In genomic region chr4:176187610-176188009, GRCh38 we compare ENCODE assay signal across 20 cellular contexts. TPM values are rescaled to one million over a fixed set of nuclear protein-coding genes. Genes with fewer than 3 reads are reported as not detected.
DNase-seq lines count a peak whose midpoint lies in the region; ATAC-seq, FAIRE-seq and TF ChIP-seq lines count a peak whose summit lies in the region.
"Had no signal": no experiment of that assay in that cellular context is flagged by ENCODE, and none has a peak within 500 bp of the region (broad histone marks: within the 10 kb centered on the region; RNA-seq: fewer than 3 reads in every experiment).

No MANE protein-coding gene starts in this region.

- H3K79me2 ChIP-seq in keratinocyte (ENCODE audit: control insufficient read depth, insufficient read depth, low read length), result no peaks in the 10 kb centered on the region

- peak overlapping the region; percentile 22 for H3K27ac ChIP-seq in keratinocyte (ENCODE audit: control insufficient read depth, insufficient read depth, low read length)
- no peak overlapping the region for H3K27ac ChIP-seq in CD8-positive, alpha-beta memory T cell (ENCODE audit: low read depth, low read length)
- H3K27ac ChIP-seq: BLaER1, SJCRH30, VCaP had no signal

- dilution Hi-C loops in keratinocyte (cut with MboI; ENCODE audit: extremely low pct_ligation_motif_present, low sequenced_read_pairs), result no loop called here

- H2AFZ ChIP-seq in keratinocyte (ENCODE audit: control insufficient read depth, low read length), result no peak overlapping the region

- H3K9me3 ChIP-seq in keratinocyte (ENCODE audit: control insufficient read depth, low read depth, low read length), result no peaks in the 10 kb centered on the region
- H3K9me3 ChIP-seq in CD8-positive, alpha-beta memory T cell (ENCODE audit: low read length), result no peaks in the 10 kb centered on the region
- H3K9me3 ChIP-seq: BLaER1, SJCRH30 had no signal

- DNase-seq in AG10803 (ENCODE audit: low read depth) (peak; percentile 20), WTC11 (ENCODE audit: low spot score) (no peak), keratinocyte (ENCODE audit: low read depth, low spot score) (no peak), cerebellar cortex (ENCODE audit: low spot score) (no peak), NCI-H1417 (lab: John Stamatoyannopoulos, UW) (no peak), NCI-H446 (lab: John Stamatoyannopoulos, UW) (no peak)
- DNase-seq in CD8-positive, alpha-beta memory T cell, result no peak
- DNase-seq: amygdala; foreskin melanocyte; NCI-H1436 treated with DMSO at 0.1 percent for 48 hours; NCI-H526 treated with DMSO at 0.1 percent for 48 hours; posterior cingulate gyrus; SJCRH30; stimulated activated CD4-positive, alpha-beta T cell treated with anti-CD3 and anti-CD28 coated beads, Interleukin-4, amount 100 ng/mL, for 1 hour; stimulated activated naive B cell treated with anti-CD40 and anti-IgM and Interleukin-4, amounts not matched to agents 10 μg/mL and 1 μg/mL and 100 μg/mL, for 72 hours had no signal

- H3K27me3 Mint-ChIP-seq in WTC11 (ENCODE audit: low read depth), result no peaks in the 10 kb centered on the region; the same call in 1 of the 2 replicates
- H3K27me3 Mint-ChIP-seq in CD8-positive, alpha-beta memory T cell, result peaks cover 17 to 70% of the 10 kb centered on the region in 2 donors

- peak overlapping the region; percentile 8 for H3K4me2 ChIP-seq in keratinocyte (ENCODE audit: control insufficient read depth, extremely low read depth, insufficient read depth, low read depth, low read length)
- H3K4me2 ChIP-seq: BLaER1 had no signal

- no peaks in the 10 kb centered on the region for H3K9me3 Mint-ChIP-seq in WTC11
- H3K9me3 Mint-ChIP-seq in CD8-positive, alpha-beta memory T cell, result peaks cover 0 to 3% (median 0%) of the 10 kb centered on the region in 5 donors
- H3K9me3 Mint-ChIP-seq: IgD-negative memory B cell; stimulated activated naive B cell treated with anti-CD40 and anti-IgM and Interleukin-4, amounts not matched to agents 10 μg/mL and 1 μg/mL and 100 μg/mL, for 72 hours had no signal

- H3K4me1 Mint-ChIP-seq in WTC11, result peaks cover 51% of the 10 kb centered on the region
- H3K4me1 Mint-ChIP-seq in CD8-positive, alpha-beta memory T cell, result no peaks in the 10 kb centered on the region
- H3K4me1 Mint-ChIP-seq: IgD-negative memory B cell had no signal

- H3K9me1 ChIP-seq in keratinocyte (ENCODE audit: control insufficient read depth, extremely low read depth, insufficient read depth, low read length), result no peaks in the 10 kb centered on the region

- peak overlapping the region; percentile 49; the same call in 1 of the 2 replicates for H3K27ac Mint-ChIP-seq in WTC11
- H3K27ac Mint-ChIP-seq in CD8-positive, alpha-beta memory T cell, result peak overlapping the region in 1 of 8 donors; percentile 17
- H3K27ac Mint-ChIP-seq: IgD-negative memory B cell; stimulated activated naive B cell treated with anti-CD40 and anti-IgM and Interleukin-4, amounts not matched to agents 10 μg/mL and 1 μg/mL and 100 μg/mL, for 72 hours had no signal

- H3K27me3 ChIP-seq in keratinocyte (ENCODE audit: control insufficient read depth, extremely low read depth, insufficient read depth, low read length), result no peaks in the 10 kb centered on the region
- peaks cover 3% of the 10 kb centered on the region for H3K27me3 ChIP-seq in CD8-positive, alpha-beta memory T cell (ENCODE audit: insufficient read depth, low read length, poor library complexity, severe bottlenecking)
- H3K27me3 ChIP-seq: BLaER1, SJCRH30 had no signal

- H3K9ac ChIP-seq in keratinocyte (ENCODE audit: control insufficient read depth, extremely low read depth, insufficient read depth, low read length), result no peak overlapping the region
- H3K9ac ChIP-seq: BLaER1 had no signal

- TF ChIP-seq CTCF in AG10803 (conservative IDR thresholded peaks at IDR 0.05; ENCODE audit: low read length) (no peak), WTC11 (IDR thresholded peaks at IDR 0.05) (no peak), keratinocyte (optimal IDR thresholded peaks at IDR 0.05 in 1 of 3, IDR thresholded peaks at IDR 0.05 in 1 of 3, conservative IDR thresholded peaks at IDR 0.05 in 1 of 3; ENCODE audit: extremely low read depth in 1 of 3, insufficient read depth in 2 of 3, low read length in 3 of 3) (no peak)

- POLR2A ChIA-PET in WTC11 (lab: Charles Lee), result no interaction called here
- POLR2A ChIA-PET in CD8-positive, alpha-beta memory T cell (lab: Charles Lee), result no interaction called here

- ATAC-seq in GM21390 (IDR thresholded peaks at IDR 0.05; ENCODE audit: unreplicated experiment), result peak; percentile 50
- no peak for ATAC-seq in WTC11
- ATAC-seq: stimulated activated naive B cell treated with anti-CD40 and anti-IgM and Interleukin-4, amounts not matched to agents 10 μg/mL and 1 μg/mL and 100 μg/mL, for 72 hours had no signal

- CTCF ChIA-PET in WTC11 (lab: Charles Lee), result no interaction called here
- CTCF ChIA-PET in CD8-positive, alpha-beta memory T cell (lab: Charles Lee), result no interaction called here

- peak; percentile 36 for FAIRE-seq in keratinocyte (lab: Jason Lieb, UNC)
- FAIRE-seq: islet of Langerhans had no signal

- H3K4me3 ChIP-seq in AG10803 (ENCODE audit: low read length) (no peak overlapping the region), keratinocyte (ENCODE audit: control insufficient read depth in 2 of 3, extremely low read depth in 1 of 3, insufficient read depth in 2 of 3, low read depth in 1 of 3, low read length in 3 of 3) (no peak overlapping the region)
- no peak overlapping the region for H3K4me3 ChIP-seq in CD8-positive, alpha-beta memory T cell (ENCODE audit: low read length)
- H3K4me3 ChIP-seq: BLaER1, SJCRH30 had no signal

- H3K36me3 ChIP-seq in keratinocyte (ENCODE audit: control insufficient read depth in 2 of 2, extremely low read depth in 1 of 2, insufficient read depth in 2 of 2, low read length in 2 of 2), result no peaks in the 10 kb centered on the region
- H3K36me3 ChIP-seq in CD8-positive, alpha-beta memory T cell (ENCODE audit: insufficient read depth, low read length), result no peaks in the 10 kb centered on the region
- H3K36me3 ChIP-seq: BLaER1, SJCRH30 had no signal

- H3K4me3 Mint-ChIP-seq in WTC11, result no peak overlapping the region
- no peak overlapping the region for H3K4me3 Mint-ChIP-seq in CD8-positive, alpha-beta memory T cell
- H3K4me3 Mint-ChIP-seq: IgD-negative memory B cell; stimulated activated naive B cell treated with anti-CD40 and anti-IgM and Interleukin-4, amounts not matched to agents 10 μg/mL and 1 μg/mL and 100 μg/mL, for 72 hours had no signal

- no peaks in the 10 kb centered on the region for H3K36me3 Mint-ChIP-seq in WTC11
- H3K36me3 Mint-ChIP-seq in CD8-positive, alpha-beta memory T cell, result no peaks in the 10 kb centered on the region
- H3K36me3 Mint-ChIP-seq: stimulated activated naive B cell treated with anti-CD40 and anti-IgM and Interleukin-4, amounts not matched to agents 10 μg/mL and 1 μg/mL and 100 μg/mL, for 72 hours had no signal

- H4K20me1 ChIP-seq in keratinocyte (ENCODE audit: control insufficient read depth, extremely low read depth, insufficient read depth, low read length), result no peaks in the 10 kb centered on the region
- H4K20me1 ChIP-seq: BLaER1 had no signal

- H3K4me1 ChIP-seq in keratinocyte (ENCODE audit: control insufficient read depth, extremely low read depth, insufficient read depth, low read length), result peaks cover 15% of the 10 kb centered on the region
- no peaks in the 10 kb centered on the region for H3K4me1 ChIP-seq in CD8-positive, alpha-beta memory T cell (ENCODE audit: insufficient read depth, low read length)
- H3K4me1 ChIP-seq: BLaER1, SJCRH30 had no signal

TF ChIP-seq in WTC11, 78 proteins besides CTCF, POLR2A, EP300 and RAD21 (continues in another document):
- no peak for TF ChIP-seq ZNF219 (CRISPR knock-in tag; IDR thresholded peaks at IDR 0.05; ENCODE audit: borderline replicate concordance)
- no peak for TF ChIP-seq STAT6 (CRISPR knock-in tag; conservative IDR thresholded peaks at IDR 0.05; ENCODE audit: low read depth)
- TF ChIP-seq MYBL2 (CRISPR knock-in tag; IDR thresholded peaks at IDR 0.05), result no peak
- TF ChIP-seq SMAD4 (CRISPR knock-in tag; IDR thresholded peaks at IDR 0.05), result no peak
- no peak for TF ChIP-seq OVOL2 (CRISPR knock-in tag; IDR thresholded peaks at IDR 0.05; ENCODE audit: borderline replicate concordance)
- TF ChIP-seq, protein P1, sequence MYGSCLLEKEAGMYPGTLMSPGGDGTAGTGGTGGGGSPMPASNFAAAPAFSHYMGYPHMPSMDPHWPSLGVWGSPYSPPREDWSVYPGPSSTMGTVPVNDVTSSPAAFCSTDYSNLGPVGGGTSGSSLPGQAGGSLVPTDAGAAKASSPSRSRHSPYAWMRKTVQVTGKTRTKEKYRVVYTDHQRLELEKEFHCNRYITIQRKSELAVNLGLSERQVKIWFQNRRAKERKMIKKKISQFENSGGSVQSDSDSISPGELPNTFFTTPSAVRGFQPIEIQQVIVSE (CRISPR knock-in tag; IDR thresholded peaks at IDR 0.05; ENCODE audit: borderline replicate concordance), result no peak

RNA-seq across cellular contexts. Expression of gene SPATA4, which starts 7.8 kb away (rescaled TPM):
- total RNA-seq in WTC11 (2021), result not detected in 3 replicates
- 0.05 to 0.13 TPM (median 0.12 TPM) in 3 replicates for polyA plus RNA-seq in keratinocyte
- polyA plus RNA-seq in keratinocyte (2011; ENCODE audit: low read depth), result not detected
- 0.12 and 0.18 TPM in 2 replicates for polyA plus RNA-seq in keratinocyte (2011; cell fraction: cytosol; rRNA removed)
- polyA plus RNA-seq in keratinocyte (2011; cell fraction: nucleus; rRNA removed), result 0.08 and 0.13 TPM in 2 replicates
- polyA plus RNA-seq in keratinocyte (2012; ENCODE audit: low replicate concordance), result not detected in 2 replicates
- polyA minus RNA-seq in keratinocyte, result 0.13 to 0.23 TPM in 2 of 3 replicates, not detected in the other
- polyA minus RNA-seq in keratinocyte (2011; cell fraction: cytosol; rRNA and poly(A)+ RNA removed), result not detected
- polyA minus RNA-seq in keratinocyte (2011; cell fraction: nucleus; rRNA and poly(A)+ RNA removed), result not detected in 2 replicates
- total RNA-seq in CD8-positive, alpha-beta memory T cell, result not detected
- not detected for polyA plus RNA-seq in CD8-positive, alpha-beta memory T cell
- polyA plus RNA-seq: IgD-negative memory B cell had no signal
